ENCODE assay signal across 19 cellular contexts in the genomic region with DNA sequence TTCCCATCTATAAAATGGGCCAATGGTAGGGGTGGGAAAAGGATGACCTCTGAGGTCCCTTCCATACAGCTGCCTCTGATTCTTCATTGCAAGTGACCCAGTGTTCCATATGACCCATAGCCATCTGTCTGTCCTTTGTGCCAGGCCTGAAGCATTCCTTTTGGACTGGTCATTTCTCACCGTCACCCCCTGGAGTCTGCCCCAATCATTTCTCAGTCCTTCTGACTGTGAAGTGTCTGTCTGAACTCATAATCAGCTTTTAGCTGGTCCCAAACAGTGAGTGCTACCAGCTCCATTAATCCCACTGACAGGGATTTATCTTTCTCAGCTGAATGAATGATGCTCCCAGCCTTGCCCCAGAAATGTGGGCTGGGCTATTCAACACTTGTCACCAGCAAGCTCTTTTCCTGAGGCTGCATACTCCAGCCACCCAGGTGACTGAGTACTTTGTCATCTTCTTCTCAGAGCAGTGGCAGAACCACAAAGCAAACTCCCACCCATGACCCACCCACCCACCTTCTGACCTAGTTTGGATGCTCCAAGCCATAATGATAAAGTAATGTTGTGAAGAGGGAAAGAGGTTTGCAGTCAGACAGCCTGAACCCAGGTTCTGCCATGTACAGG. TPM values are rescaled to one million over a fixed set of nuclear protein-coding genes. Genes with fewer than 3 reads are reported as not detected.
DNase-seq lines count a peak whose midpoint lies in the region; ATAC-seq and TF ChIP-seq lines count a peak whose summit lies in the region.
"Had no signal": no experiment of that assay in that cellular context is flagged by ENCODE, and none has a peak within 500 bp of the region (broad histone marks: within the 10 kb centered on the region; RNA-seq: fewer than 3 reads in every experiment).

No MANE protein-coding gene starts in this region.

- H3K4me1 Mint-ChIP-seq in natural killer cell treated with Interleukin-12 subunit alpha and Interleukin-12 subunit beta and Interleukin-15 and Interleukin-18, amount 100 ng/mL, for 72 hours (ENCODE audit: low read depth in 2 of 2), result no peaks in the 10 kb centered on the region
- H3K4me1 Mint-ChIP-seq in natural killer cell, result peaks cover 0 to 13% of the 10 kb centered on the region in 2 donors
- H3K4me1 Mint-ChIP-seq in effector memory CD8-positive, alpha-beta T cell (ENCODE audit: low read depth in 2 of 2), result no peaks in the 10 kb centered on the region

- WGBS in stomach, 5 donors, result 75 to 96% (median 93%) methylated on average over 1 of the region's 1 CpG

- no peaks in the 10 kb centered on the region for H3K4me1 ChIP-seq in stomach

- H3K9me3 Mint-ChIP-seq in natural killer cell treated with Interleukin-12 subunit alpha and Interleukin-12 subunit beta and Interleukin-15 and Interleukin-18, amount 100 ng/mL, for 72 hours, result peaks cover 7% of the 10 kb centered on the region
- peaks cover 5 to 6% of the 10 kb centered on the region in 2 donors for H3K9me3 Mint-ChIP-seq in natural killer cell
- peaks cover 2 to 12% of the 10 kb centered on the region in 2 donors for H3K9me3 Mint-ChIP-seq in effector memory CD8-positive, alpha-beta T cell

- no peak overlapping the region for H3K4me3 Mint-ChIP-seq in natural killer cell treated with Interleukin-12 subunit alpha and Interleukin-12 subunit beta and Interleukin-15 and Interleukin-18, amount 100 ng/mL, for 72 hours
- H3K4me3 Mint-ChIP-seq in natural killer cell, result no peak overlapping the region
- H3K4me3 Mint-ChIP-seq in effector memory CD8-positive, alpha-beta T cell, result no peak overlapping the region
- H3K4me3 Mint-ChIP-seq: H9 had no signal

- peak in 1 of 2 donors; percentile 12 for ATAC-seq in natural killer cell treated with Interleukin-12 subunit alpha and Interleukin-12 subunit beta and Interleukin-15 and Interleukin-18, amount 100 ng/mL, for 72 hours
- no peak for ATAC-seq in natural killer cell
- no peak for ATAC-seq in effector memory CD8-positive, alpha-beta T cell (replicated peaks)

- no peak overlapping the region for H3K27ac Mint-ChIP-seq in natural killer cell treated with Interleukin-12 subunit alpha and Interleukin-12 subunit beta and Interleukin-15 and Interleukin-18, amount 100 ng/mL, for 72 hours
- H3K27ac Mint-ChIP-seq in natural killer cell, result no peak overlapping the region
- no peak overlapping the region for H3K27ac Mint-ChIP-seq in effector memory CD8-positive, alpha-beta T cell
- H3K27ac Mint-ChIP-seq: H9 had no signal

- no peak overlapping the region for H3K4me3 ChIP-seq in stomach
- H3K4me3 ChIP-seq: GM23248 had no signal

- H3K27me3 Mint-ChIP-seq in natural killer cell treated with Interleukin-12 subunit alpha and Interleukin-12 subunit beta and Interleukin-15 and Interleukin-18, amount 100 ng/mL, for 72 hours, result peaks cover 16 to 32% of the 10 kb centered on the region in 2 donors
- peaks cover 13 to 22% of the 10 kb centered on the region in 2 donors for H3K27me3 Mint-ChIP-seq in natural killer cell (ENCODE audit: low read depth in 2 of 2)
- H3K27me3 Mint-ChIP-seq in effector memory CD8-positive, alpha-beta T cell, result peaks cover 25 to 41% of the 10 kb centered on the region in 2 donors

- intact Hi-C loops in natural killer cell (cut with micrococcal nuclease) (no loop called here), stomach (cut with DNase I; ENCODE audit: low total_unique reads) (no loop called here)

- peaks cover 10% of the 10 kb centered on the region for H3K36me3 Mint-ChIP-seq in natural killer cell treated with Interleukin-12 subunit alpha and Interleukin-12 subunit beta and Interleukin-15 and Interleukin-18, amount 100 ng/mL, for 72 hours
- H3K36me3 Mint-ChIP-seq in natural killer cell, result no peaks in the 10 kb centered on the region
- no peaks in the 10 kb centered on the region for H3K36me3 Mint-ChIP-seq in effector memory CD8-positive, alpha-beta T cell (ENCODE audit: insufficient read depth)

- peaks cover 0 to 6% (median 0%) of the 10 kb centered on the region in 3 donors for H3K27me3 ChIP-seq in stomach

- H3K9me3 ChIP-seq in stomach, result peaks cover 0 to 14% (median 7%) of the 10 kb centered on the region in 4 donors

- DNase-seq in natural killer cell treated with Interleukin-12 subunit alpha and Interleukin-12 subunit beta and Interleukin-15 and Interleukin-18, amount 100 ng/mL, for 72 hours (ENCODE audit: low spot score), result peak; percentile 32
- no peak for DNase-seq in natural killer cell
- DNase-seq in RPMI7951 (ENCODE audit: low read depth), result peak; percentile 34
- peak; percentile 73 for DNase-seq in kidney tubule cell (ENCODE audit: low spot score)
- DNase-seq in stomach, result peak; percentile 13
- no peak for DNase-seq in effector memory CD8-positive, alpha-beta T cell
- no peak for DNase-seq in activated CD4-positive, alpha-beta T cell treated with anti-CD3 and anti-CD28 coated beads, Interleukin-2, amount 50 U/mL, for 48 hours
- no peak for DNase-seq in activated CD4-positive, alpha-beta T cell treated with anti-CD3 and anti-CD28 coated beads for 4 hours
- DNase-seq: 8988T, GM23248, H9, IMR-90, NCI-H1694, NCI-H2081, NCI-H2171 treated with DMSO at 0.1 percent for 48 hours, NCI-H526 treated with DMSO at 0.1 percent for 48 hours, OCI-M1, SHP77 had no signal

- TF ChIP-seq CTCF in natural killer cell (IDR thresholded peaks at IDR 0.05) (no peak), stomach (IDR thresholded peaks at IDR 0.05) (no peak)

- no peak for TF ChIP-seq POLR2A in stomach (IDR thresholded peaks at IDR 0.05)

- H3K27ac ChIP-seq in stomach, result no peak overlapping the region
- H3K27ac ChIP-seq: C4-2B, GM23248 had no signal

- no peak for TF ChIP-seq EP300 in stomach (IDR thresholded peaks at IDR 0.05)

- H3K36me3 ChIP-seq in stomach, result no peaks in the 10 kb centered on the region

RNA-seq across cellular contexts. Expression of gene KCNIP1, which starts 37.4 kb away (rescaled TPM):
- total RNA-seq in natural killer cell treated with Interleukin-12 subunit alpha and Interleukin-12 subunit beta and Interleukin-15 and Interleukin-18, amount 100 ng/mL, for 72 hours, result not detected
- not detected for total RNA-seq in natural killer cell
- not detected in 2 replicates for total RNA-seq in RPMI7951 (2014; rRNA removed; shearing (Covaris generic))
- under 1 TPM in 2 of 5 donors, not detected in 3; 0.29 to 0.73 TPM for total RNA-seq in stomach
- polyA plus RNA-seq in stomach, result under 1 TPM; 0.20 to 0.61 (median 0.31) TPM
- total RNA-seq: GM23248, IMR-90 had no signal
- polyA plus RNA-seq: GM23248, IMR-90 had no signal

Comparison
In these comparisons a context has a peak if more than half of its experiments do, and no peak if none do; other contexts are left out.
1. DNase-seq: peak in natural killer cell treated with Interleukin-12 subunit alpha and Interleukin-12 subunit beta and Interleukin-15 and Interleukin-18, amount 100 ng/mL, for 72 hours (single experiment), RPMI7951 (single experiment), kidney tubule cell (single experiment) and stomach (single experiment); none in natural killer cell (single experiment), effector memory CD8-positive, alpha-beta T cell (0 of 3), activated CD4-positive, alpha-beta T cell treated with anti-CD3 and anti-CD28 coated beads, Interleukin-2, amount 50 U/mL, for 48 hours (0 of 2) and activated CD4-positive, alpha-beta T cell treated with anti-CD3 and anti-CD28 coated beads for 4 hours (0 of 2).